In the genomic region with DNA sequence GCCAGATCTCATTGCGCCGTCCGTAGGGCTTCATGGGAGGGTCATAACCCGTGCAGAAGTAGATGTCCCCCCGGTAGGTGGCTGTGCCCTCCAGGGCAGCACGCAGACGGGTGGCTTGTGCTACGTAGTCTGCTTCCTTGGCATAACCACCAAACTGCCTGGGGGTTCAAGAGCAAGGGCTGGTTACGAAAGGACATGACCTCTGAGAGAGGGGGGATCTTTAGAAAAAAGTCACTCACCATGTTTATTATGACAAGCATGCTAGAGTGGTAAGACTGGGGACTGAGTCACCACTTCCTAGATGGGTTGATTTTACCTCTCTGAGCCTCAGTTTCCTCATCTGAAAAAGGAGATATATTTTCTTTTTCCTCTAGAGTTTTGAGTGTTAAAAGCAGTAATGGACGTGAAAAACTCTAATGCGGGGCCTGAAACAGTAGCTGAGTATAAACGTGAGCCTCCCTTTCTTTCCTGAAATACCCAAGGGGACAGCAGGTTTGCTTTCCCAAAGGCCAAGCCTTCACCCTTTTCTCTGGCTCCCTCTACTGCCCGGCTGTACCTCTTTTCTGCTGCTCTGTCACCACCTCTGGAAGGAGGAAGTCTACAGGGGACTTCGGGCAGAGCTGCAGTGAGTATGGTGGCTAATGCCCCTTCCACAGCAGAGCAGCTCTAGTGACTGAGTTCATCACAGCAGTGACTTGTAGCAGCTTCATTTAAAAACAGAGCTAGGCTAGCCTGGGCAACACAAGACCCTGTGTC, we compare ENCODE assay signal across 8 cellular contexts. TPM values are rescaled to one million over a fixed set of nuclear protein-coding genes. Genes with fewer than 3 reads are reported as not detected.
DNase-seq lines count a peak whose midpoint lies in the region; ATAC-seq and TF ChIP-seq lines count a peak whose summit lies in the region.

No MANE protein-coding gene starts in this region.

- H3K27ac ChIP-seq in AG04450 (ENCODE audit: low read depth, low read length) (peak overlapping the region; percentile 73), left ventricle myocardium inferior (replicated peaks) (peak overlapping the region; percentile 39), temporal lobe (ENCODE audit: low read depth, low read length) (peak overlapping the region; percentile 76)

- CTCF ChIA-PET in AG04450 (lab: Charles Lee) = interaction anchor here (0.6 to 11.5 kb wide), 12 partner anchors 10 to 348 kb away, joined by 3 to 123 read pairs (median 4); no protein-coding TSS in a partner anchor

- H3K4me3 ChIP-seq in AG04450 (ENCODE audit: low read depth, low read length) = no peak overlapping the region
- H3K4me3 ChIP-seq in H7 (ENCODE audit: insufficient read depth, low read depth, low read length) = no peak overlapping the region
- no peak overlapping the region for H3K4me3 ChIP-seq in left ventricle myocardium inferior

- H3K27me3 ChIP-seq in AG04450 (ENCODE audit: control insufficient read depth, insufficient read depth, low read length) (no peaks in the 10 kb centered on the region), H7 (ENCODE audit: control insufficient read depth, insufficient read depth, low read length) (no peaks in the 10 kb centered on the region), left ventricle myocardium inferior (ENCODE audit: low read depth) (no peaks in the 10 kb centered on the region)

- ATAC-seq in GM21367 (IDR thresholded peaks at IDR 0.05; ENCODE audit: unreplicated experiment) (no peak), GM18519 (IDR thresholded peaks at IDR 0.05; ENCODE audit: low FRiP score, unreplicated experiment) (no peak)

- peaks cover 10% of the 10 kb centered on the region for H3K36me3 ChIP-seq in H7 (replicated peaks; ENCODE audit: control insufficient read depth, insufficient read depth, low read length)
- peaks cover 83% of the 10 kb centered on the region for H3K36me3 ChIP-seq in left ventricle myocardium inferior

- peak; percentile 59 for TF ChIP-seq CTCF in AG04450 (IDR thresholded peaks at IDR 0.05; ENCODE audit: low read depth, low read length)
- TF ChIP-seq CTCF in left ventricle myocardium inferior (IDR thresholded peaks at IDR 0.05; ENCODE audit: borderline replicate concordance) = peak; percentile 33

- H3K4me1 ChIP-seq in left ventricle myocardium inferior = peaks cover 17% of the 10 kb centered on the region

- POLR2A ChIA-PET in AG04450 (lab: Yijun Ruan, JAX) = interaction anchor here (0.6 to 1.2 kb wide), 3 partner anchors 26 to 288 kb away, joined by 3 to 8 read pairs (median 5); no protein-coding TSS in a partner anchor

- no peaks in the 10 kb centered on the region for H3K9me3 ChIP-seq in AG04450 (ENCODE audit: control insufficient read depth, insufficient read depth, low read length)
- peaks cover 16% of the 10 kb centered on the region for H3K9me3 ChIP-seq in left ventricle myocardium inferior (replicated peaks)

- intact Hi-C loops in left ventricle myocardium inferior (cut with micrococcal nuclease) = no loop called here

- DNase-seq in AG04450 (ENCODE audit: low read depth, low spot score) (no peak), H7 (peak; percentile 49), SW480 (ENCODE audit: low spot score) (peak; percentile 69), left ventricle myocardium inferior (no peak)
- no peak for DNase-seq in central memory CD4-positive, alpha-beta T cell

RNA-seq across cellular contexts. Expression of gene GPRC5D, which starts 23.5 kb away (rescaled TPM):
- polyA plus RNA-seq in AG04450 (2011; rRNA removed) = not detected in 2 replicates
- not detected in 2 replicates for polyA minus RNA-seq in AG04450 (2011; rRNA and poly(A)+ RNA removed)
- 0.31 TPM in 1 of 2 replicates, not detected in the other for total RNA-seq in H7 (2014; rRNA removed; shearing (Covaris generic))
- total RNA-seq in left ventricle myocardium inferior (not detected), temporal lobe (not detected)

RNA-seq across cellular contexts. Expression of gene HEBP1, which starts 24.6 kb away (rescaled TPM):
- 57.7 and 76.3 TPM in 2 replicates for polyA plus RNA-seq in AG04450 (2011; rRNA removed)
- 51.4 and 68.3 TPM in 2 replicates for polyA minus RNA-seq in AG04450 (2011; rRNA and poly(A)+ RNA removed)
- 5.0 and 5.6 TPM in 2 replicates for total RNA-seq in H7 (2014; rRNA removed; shearing (Covaris generic))
- total RNA-seq in left ventricle myocardium inferior = 65.4 TPM
- 7.1 TPM for total RNA-seq in temporal lobe

Comparison
In these comparisons a context has a peak if more than half of its experiments do, and no peak if none do; other contexts are left out.
1. DNase-seq: peak in H7 (single experiment) and SW480 (single experiment); none in AG04450 (single experiment), left ventricle myocardium inferior (single experiment) and central memory CD4-positive, alpha-beta T cell (single experiment).
2. Peak in every context shown above with its lines, with median percentiles within 50 percentile points of each other: H3K27ac ChIP-seq.